Comparison of ENCODE assay signal across 1 cellular context in the genomic region with DNA sequence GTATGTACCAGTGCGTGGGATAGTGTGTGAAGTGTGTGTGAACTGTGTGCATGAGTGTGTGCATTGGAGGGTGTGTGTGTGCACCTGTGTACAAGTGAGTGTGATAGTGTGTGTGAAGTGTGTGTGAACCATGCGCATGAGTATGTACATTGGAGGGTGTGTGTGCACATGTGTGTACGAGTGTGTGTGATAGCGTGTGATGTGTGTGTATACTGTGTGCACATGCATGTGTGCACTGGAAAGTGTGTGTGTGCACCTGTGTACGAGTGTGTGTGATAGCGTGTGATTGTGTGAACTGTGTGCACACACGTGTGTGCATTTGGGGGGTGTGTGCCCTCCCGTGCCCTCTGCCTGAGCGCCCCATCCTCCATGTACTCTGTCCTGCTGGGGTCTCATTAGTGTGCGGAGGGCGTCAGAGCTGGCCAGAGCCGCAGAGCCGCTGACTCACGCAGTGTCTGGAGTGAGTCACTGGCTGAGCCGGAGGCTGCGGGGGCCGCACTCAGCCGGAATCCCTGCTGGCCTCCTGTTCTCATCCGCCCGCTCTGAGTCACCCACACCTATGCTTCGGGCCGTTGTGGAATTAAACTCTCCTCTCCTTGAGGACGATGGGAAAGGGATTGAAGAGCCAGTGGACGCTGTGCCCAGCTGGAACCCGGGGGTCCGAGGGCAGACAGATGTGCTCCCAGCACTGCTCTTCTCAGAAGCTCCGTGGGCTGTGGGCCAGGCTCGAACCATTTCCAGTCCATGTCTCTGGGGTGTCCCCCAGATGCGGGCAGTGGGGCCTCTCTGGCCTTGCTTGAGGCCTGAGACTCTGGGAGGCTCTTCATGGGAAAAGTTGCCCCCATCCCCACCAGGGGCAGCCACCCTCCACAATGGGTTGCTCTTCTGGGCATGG.
TF ChIP-seq lines count a peak whose summit lies in the region.

No MANE protein-coding gene starts in this region.

TF ChIP-seq in H1, 55 proteins besides CTCF, POLR2A, EP300 and RAD21:
- no peak for TF ChIP-seq KDM4A (IDR thresholded peaks at IDR 0.05; ENCODE audit: low read depth, low read length, severe bottlenecking)
- TF ChIP-seq, protein P1, sequence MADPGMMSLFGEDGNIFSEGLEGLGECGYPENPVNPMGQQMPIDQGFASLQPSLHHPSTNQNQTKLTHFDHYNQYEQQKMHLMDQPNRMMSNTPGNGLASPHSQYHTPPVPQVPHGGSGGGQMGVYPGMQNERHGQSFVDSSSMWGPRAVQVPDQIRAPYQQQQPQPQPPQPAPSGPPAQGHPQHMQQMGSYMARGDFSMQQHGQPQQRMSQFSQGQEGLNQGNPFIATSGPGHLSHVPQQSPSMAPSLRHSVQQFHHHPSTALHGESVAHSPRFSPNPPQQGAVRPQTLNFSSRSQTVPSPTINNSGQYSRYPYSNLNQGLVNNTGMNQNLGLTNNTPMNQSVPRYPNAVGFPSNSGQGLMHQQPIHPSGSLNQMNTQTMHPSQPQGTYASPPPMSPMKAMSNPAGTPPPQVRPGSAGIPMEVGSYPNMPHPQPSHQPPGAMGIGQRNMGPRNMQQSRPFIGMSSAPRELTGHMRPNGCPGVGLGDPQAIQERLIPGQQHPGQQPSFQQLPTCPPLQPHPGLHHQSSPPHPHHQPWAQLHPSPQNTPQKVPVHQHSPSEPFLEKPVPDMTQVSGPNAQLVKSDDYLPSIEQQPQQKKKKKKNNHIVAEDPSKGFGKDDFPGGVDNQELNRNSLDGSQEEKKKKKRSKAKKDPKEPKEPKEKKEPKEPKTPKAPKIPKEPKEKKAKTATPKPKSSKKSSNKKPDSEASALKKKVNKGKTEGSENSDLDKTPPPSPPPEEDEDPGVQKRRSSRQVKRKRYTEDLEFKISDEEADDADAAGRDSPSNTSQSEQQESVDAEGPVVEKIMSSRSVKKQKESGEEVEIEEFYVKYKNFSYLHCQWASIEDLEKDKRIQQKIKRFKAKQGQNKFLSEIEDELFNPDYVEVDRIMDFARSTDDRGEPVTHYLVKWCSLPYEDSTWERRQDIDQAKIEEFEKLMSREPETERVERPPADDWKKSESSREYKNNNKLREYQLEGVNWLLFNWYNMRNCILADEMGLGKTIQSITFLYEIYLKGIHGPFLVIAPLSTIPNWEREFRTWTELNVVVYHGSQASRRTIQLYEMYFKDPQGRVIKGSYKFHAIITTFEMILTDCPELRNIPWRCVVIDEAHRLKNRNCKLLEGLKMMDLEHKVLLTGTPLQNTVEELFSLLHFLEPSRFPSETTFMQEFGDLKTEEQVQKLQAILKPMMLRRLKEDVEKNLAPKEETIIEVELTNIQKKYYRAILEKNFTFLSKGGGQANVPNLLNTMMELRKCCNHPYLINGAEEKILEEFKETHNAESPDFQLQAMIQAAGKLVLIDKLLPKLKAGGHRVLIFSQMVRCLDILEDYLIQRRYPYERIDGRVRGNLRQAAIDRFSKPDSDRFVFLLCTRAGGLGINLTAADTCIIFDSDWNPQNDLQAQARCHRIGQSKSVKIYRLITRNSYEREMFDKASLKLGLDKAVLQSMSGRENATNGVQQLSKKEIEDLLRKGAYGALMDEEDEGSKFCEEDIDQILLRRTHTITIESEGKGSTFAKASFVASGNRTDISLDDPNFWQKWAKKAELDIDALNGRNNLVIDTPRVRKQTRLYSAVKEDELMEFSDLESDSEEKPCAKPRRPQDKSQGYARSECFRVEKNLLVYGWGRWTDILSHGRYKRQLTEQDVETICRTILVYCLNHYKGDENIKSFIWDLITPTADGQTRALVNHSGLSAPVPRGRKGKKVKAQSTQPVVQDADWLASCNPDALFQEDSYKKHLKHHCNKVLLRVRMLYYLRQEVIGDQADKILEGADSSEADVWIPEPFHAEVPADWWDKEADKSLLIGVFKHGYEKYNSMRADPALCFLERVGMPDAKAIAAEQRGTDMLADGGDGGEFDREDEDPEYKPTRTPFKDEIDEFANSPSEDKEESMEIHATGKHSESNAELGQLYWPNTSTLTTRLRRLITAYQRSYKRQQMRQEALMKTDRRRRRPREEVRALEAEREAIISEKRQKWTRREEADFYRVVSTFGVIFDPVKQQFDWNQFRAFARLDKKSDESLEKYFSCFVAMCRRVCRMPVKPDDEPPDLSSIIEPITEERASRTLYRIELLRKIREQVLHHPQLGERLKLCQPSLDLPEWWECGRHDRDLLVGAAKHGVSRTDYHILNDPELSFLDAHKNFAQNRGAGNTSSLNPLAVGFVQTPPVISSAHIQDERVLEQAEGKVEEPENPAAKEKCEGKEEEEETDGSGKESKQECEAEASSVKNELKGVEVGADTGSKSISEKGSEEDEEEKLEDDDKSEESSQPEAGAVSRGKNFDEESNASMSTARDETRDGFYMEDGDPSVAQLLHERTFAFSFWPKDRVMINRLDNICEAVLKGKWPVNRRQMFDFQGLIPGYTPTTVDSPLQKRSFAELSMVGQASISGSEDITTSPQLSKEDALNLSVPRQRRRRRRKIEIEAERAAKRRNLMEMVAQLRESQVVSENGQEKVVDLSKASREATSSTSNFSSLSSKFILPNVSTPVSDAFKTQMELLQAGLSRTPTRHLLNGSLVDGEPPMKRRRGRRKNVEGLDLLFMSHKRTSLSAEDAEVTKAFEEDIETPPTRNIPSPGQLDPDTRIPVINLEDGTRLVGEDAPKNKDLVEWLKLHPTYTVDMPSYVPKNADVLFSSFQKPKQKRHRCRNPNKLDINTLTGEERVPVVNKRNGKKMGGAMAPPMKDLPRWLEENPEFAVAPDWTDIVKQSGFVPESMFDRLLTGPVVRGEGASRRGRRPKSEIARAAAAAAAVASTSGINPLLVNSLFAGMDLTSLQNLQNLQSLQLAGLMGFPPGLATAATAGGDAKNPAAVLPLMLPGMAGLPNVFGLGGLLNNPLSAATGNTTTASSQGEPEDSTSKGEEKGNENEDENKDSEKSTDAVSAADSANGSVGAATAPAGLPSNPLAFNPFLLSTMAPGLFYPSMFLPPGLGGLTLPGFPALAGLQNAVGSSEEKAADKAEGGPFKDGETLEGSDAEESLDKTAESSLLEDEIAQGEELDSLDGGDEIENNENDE (IDR thresholded peaks at IDR 0.05; ENCODE audit: insufficient replicate concordance, low read length): no peak
- TF ChIP-seq CBX8 (IDR thresholded peaks at IDR 0.05; ENCODE audit: borderline replicate concordance, low read depth, low read length): no peak
- TF ChIP-seq BCL11A (IDR thresholded peaks at IDR 0.05; ENCODE audit: low read depth in 2 of 2, low read length in 2 of 2): no peak
- no peak for TF ChIP-seq SRF (IDR thresholded peaks at IDR 0.05; ENCODE audit: low read depth, low read length)
- no peak for TF ChIP-seq BRCA1 (IDR thresholded peaks at IDR 0.05; ENCODE audit: low read depth, low read length)
- no peak for TF ChIP-seq CREB1 (IDR thresholded peaks at IDR 0.05)
- TF ChIP-seq GTF2F1 (IDR thresholded peaks at IDR 0.05; ENCODE audit: borderline replicate concordance, low read depth, low read length): no peak
- no peak for TF ChIP-seq SIX5 (IDR thresholded peaks at IDR 0.05; ENCODE audit: low read depth, low read length)
- TF ChIP-seq SAP30 (IDR thresholded peaks at IDR 0.05; ENCODE audit: insufficient read depth, insufficient replicate concordance, low read length): no peak
- TF ChIP-seq KDM1A (IDR thresholded peaks at IDR 0.05; ENCODE audit: borderline replicate concordance, low read length): no peak
TF ChIP-seq in H1: peak in this region for 0.
